Comparison of ENCODE assay signal across 14 cellular contexts in the genomic region with DNA sequence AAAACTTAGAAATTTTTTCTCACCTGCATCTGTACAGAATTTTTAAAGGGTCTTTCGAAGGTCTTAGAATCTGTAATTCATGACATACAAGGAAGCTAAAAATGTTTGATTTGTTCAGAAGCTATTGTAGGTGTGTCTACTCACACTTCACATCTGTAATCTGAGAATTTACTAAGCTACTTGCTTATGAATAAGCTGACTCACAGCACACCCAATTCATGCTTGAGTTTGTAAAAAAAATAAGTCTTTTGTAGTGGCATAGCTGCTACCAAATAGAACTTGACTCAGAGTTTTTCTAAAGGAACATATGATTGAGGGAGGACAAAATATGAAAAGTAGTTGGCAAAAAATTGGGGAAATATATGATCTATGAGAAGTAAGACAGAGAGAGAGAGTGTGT. TPM values are rescaled to one million over a fixed set of nuclear protein-coding genes. Genes with fewer than 3 reads are reported as not detected.
DNase-seq lines count a peak whose midpoint lies in the region; TF ChIP-seq lines count a peak whose summit lies in the region.
"Had no signal": no experiment of that assay in that cellular context is flagged by ENCODE, and none has a peak within 500 bp of the region (broad histone marks: within the 10 kb centered on the region; RNA-seq: fewer than 3 reads in every experiment).

No MANE protein-coding gene starts in this region.

- TF ChIP-seq EP300 in transverse colon (IDR thresholded peaks at IDR 0.05; ENCODE audit: low read depth): no peak

- H3K27me3 ChIP-seq in transverse colon (no peaks in the 10 kb centered on the region), testis (no peaks in the 10 kb centered on the region)

- intact Hi-C loops in transverse colon (cut with DNase I; ENCODE audit: low total_unique reads): no loop called here
- intact Hi-C loops in testis (cut with DNase I; ENCODE audit: low total_unique reads): no loop called here

- no peak overlapping the region for H3K4me3 ChIP-seq in SK-N-MC
- no peak overlapping the region for H3K4me3 ChIP-seq in fibroblast of pulmonary artery (replicated peaks; ENCODE audit: low read depth, low read length)
- no peak overlapping the region for H3K4me3 ChIP-seq in transverse colon
- H3K4me3 ChIP-seq in testis: no peak overlapping the region

- H3K36me3 ChIP-seq in SK-N-MC (ENCODE audit: insufficient read depth, low read length) (no peaks in the 10 kb centered on the region), transverse colon (no peaks in the 10 kb centered on the region), testis (ENCODE audit: low read depth, missing control alignments) (no peaks in the 10 kb centered on the region)

- H3K9me3 ChIP-seq in SK-N-MC (ENCODE audit: low read depth, low read length) (no peaks in the 10 kb centered on the region), transverse colon (no peaks in the 10 kb centered on the region), testis (no peaks in the 10 kb centered on the region)

- H3K27ac ChIP-seq in SK-N-MC: 0 out of 2 replicates have a peak overlapping the region, but pooled peaks have one; percentile 54
- H3K27ac ChIP-seq in transverse colon: peak overlapping the region; percentile 48 to 80 (median 76)
- H3K27ac ChIP-seq in testis: no peak overlapping the region

- no peak for TF ChIP-seq CTCF in fibroblast of pulmonary artery (IDR thresholded peaks at IDR 0.05; ENCODE audit: low read length, missing control alignments)
- TF ChIP-seq CTCF in transverse colon (IDR thresholded peaks at IDR 0.05): no peak
- TF ChIP-seq CTCF in testis (IDR thresholded peaks at IDR 0.05): no peak

- DNase-seq in NCI-H510A treated with DMSO at 0.1 percent for 48 hours (lab: John Stamatoyannopoulos, UW): peak; percentile 4
- DNase-seq in NCI-H510A (lab: John Stamatoyannopoulos, UW): no peak
- no peak for DNase-seq in SK-N-MC (ENCODE audit: low read depth, low spot score)
- peak; percentile 42 for DNase-seq in fibroblast of pulmonary artery (ENCODE audit: low read depth)
- no peak for DNase-seq in transverse colon
- no peak for DNase-seq in NCI-H187 (lab: John Stamatoyannopoulos, UW)
- no peak for DNase-seq in testis
- no peak for DNase-seq in GM19240 (ENCODE audit: insufficient read length, low spot score)
- DNase-seq: ACHN; activated CD8-positive, alpha-beta T cell treated with anti-CD3 and anti-CD28 coated beads for 36 hours; activated naive CD8-positive, alpha-beta T cell treated with anti-CD3 and anti-CD28 coated beads for 36 hours; GF-D8; NCI-H526 treated with DMSO at 0.1 percent for 48 hours had no signal

- in situ Hi-C loops in transverse colon (cut with MboI; ENCODE audit: low pct_ligation_motif_present in 1 of 4, low pct_unique_long_range_greater_than_20kb in 1 of 4, low sequenced_read_pairs in 3 of 4): no loop called here

- no peak for TF ChIP-seq POLR2A in transverse colon (IDR thresholded peaks at IDR 0.05)
- no peak for TF ChIP-seq POLR2A in testis (IDR thresholded peaks at IDR 0.05)

- H3K4me1 ChIP-seq in transverse colon (peaks cover 0 to 71% (median 21%) of the 10 kb centered on the region in 4 donors), testis (no peaks in the 10 kb centered on the region)

- H3K9ac ChIP-seq in SK-N-MC (ENCODE audit: insufficient read length): no peak overlapping the region

- WGBS in transverse colon (ENCODE audit: low coverage in 1 of 2), 2 donors: 38 to 58% methylated on average over 1 of the region's 1 CpG
- WGBS in testis, 2 donors: 90 to 97% methylated on average over 1 of the region's 1 CpG

RNA-seq across cellular contexts. Expression of a gene that starts 12.7 kb away (rescaled TPM):
- total RNA-seq in transverse colon (100 to 1,000 TPM in 3 of 4 donors, 10 to 100 TPM in 1; 32.9 to 297 (median 215) TPM), testis (under 1 TPM in 1 of 2 donors, not detected in 1; 0.16 TPM)
- 1.5 TPM for polyA plus RNA-seq in testis (ENCODE audit: insufficient read depth, low read depth, low replicate concordance)
- total RNA-seq: activated CD8-positive, alpha-beta T cell treated with anti-CD3 and anti-CD28 coated beads for 36 hours; activated naive CD8-positive, alpha-beta T cell treated with anti-CD3 and anti-CD28 coated beads for 36 hours had no signal
- polyA plus RNA-seq: neural cell had no signal

Comparison
In these comparisons a context has a peak if more than half of its experiments do, and no peak if none do; other contexts are left out.
1. DNase-seq: peak in NCI-H510A treated with DMSO at 0.1 percent for 48 hours (single experiment) and fibroblast of pulmonary artery (single experiment); none in NCI-H510A (single experiment), SK-N-MC (single experiment), transverse colon (single experiment), NCI-H187 (0 of 2), testis (single experiment) and GM19240 (single experiment).
2. H3K27ac ChIP-seq: peak in SK-N-MC (single experiment) and transverse colon (4 of 4); none in testis (0 of 2).
3. RNA of a gene that starts 12.7 kb away (total RNA-seq): 32.9 to 297 TPM in transverse colon; 0.16 TPM in testis; every median in the first group is over 10 times any median in the second.